22 cellular contexts compared by ENCODE assay signal in genomic region chr16:77949445-77949844, GRCh38.
DNase-seq lines count a peak whose midpoint lies in the region; ATAC-seq and TF ChIP-seq lines count a peak whose summit lies in the region.
"Had no signal": no experiment of that assay in that cellular context is flagged by ENCODE, and none has a peak within 500 bp of the region (broad histone marks: within the 10 kb centered on the region; RNA-seq: fewer than 3 reads in every experiment).

No MANE protein-coding gene starts in this region.

- H3K18ac ChIP-seq in trophoblast cell (ENCODE audit: low read length), result no peak overlapping the region

- no peak overlapping the region for H3K9ac ChIP-seq in trophoblast cell (ENCODE audit: low read length)
- H3K9ac ChIP-seq: BLaER1 treated with 17β-estradiol and CSF1 and Interleukin-3, amounts not matched to agents 10 nM and 100 nM had no signal

- no peak overlapping the region for H2AK5ac ChIP-seq in trophoblast cell (ENCODE audit: low read length)

- ATAC-seq in Right ventricle myocardium inferior, result peak; percentile 67
- ATAC-seq in right cardiac atrium, result no peak
- peak; percentile 40 for ATAC-seq in WTC11
- peak; percentile 60 to 69 for ATAC-seq in left cardiac atrium
- ATAC-seq in GM18873 (IDR thresholded peaks at IDR 0.05; ENCODE audit: low FRiP score, unreplicated experiment), result no peak
- ATAC-seq: PC-3 had no signal

- H3K4me3 ChIP-seq in right cardiac atrium (ENCODE audit: low read length) (no peak overlapping the region), trophoblast cell (ENCODE audit: low read depth, low read length) (no peak overlapping the region)
- H3K4me3 ChIP-seq: BLaER1 treated with 17β-estradiol and CSF1 and Interleukin-3, amounts not matched to agents 10 nM and 100 nM had no signal

- H3K27ac ChIP-seq in right cardiac atrium (ENCODE audit: low read length) (no peak overlapping the region), trophoblast cell (ENCODE audit: low read depth, low read length) (no peak overlapping the region)
- H3K27ac ChIP-seq: BLaER1 treated with 17β-estradiol and CSF1 and Interleukin-3, amounts not matched to agents 10 nM and 100 nM; HL-60 had no signal

- H3K4me1 ChIP-seq in right cardiac atrium (ENCODE audit: control insufficient read depth, insufficient read depth, low read length), result peaks cover 2% of the 10 kb centered on the region
- peaks cover 0 to 5% of the 10 kb centered on the region in 2 experiments for H3K4me1 ChIP-seq in trophoblast cell (ENCODE audit: control insufficient read depth in 1 of 2, insufficient read depth in 2 of 2, low read length in 2 of 2)

- H2AFZ ChIP-seq in trophoblast cell (ENCODE audit: insufficient read depth, low read length, poor library complexity), result no peak overlapping the region

- H4K8ac ChIP-seq in trophoblast cell (ENCODE audit: low read depth, low read length), result no peak overlapping the region

- H3K79me2 ChIP-seq in trophoblast cell (ENCODE audit: control insufficient read depth, insufficient read depth, low read length, poor library complexity), result no peaks in the 10 kb centered on the region

- no peak overlapping the region for H3K14ac ChIP-seq in trophoblast cell (ENCODE audit: low read length)

- no peak for TF ChIP-seq CTCF in WTC11 (IDR thresholded peaks at IDR 0.05)

- no peak overlapping the region for H3K4me2 ChIP-seq in trophoblast cell (ENCODE audit: low read length)
- H3K4me2 ChIP-seq: BLaER1 treated with 17β-estradiol and CSF1 and Interleukin-3, amounts not matched to agents 10 nM and 100 nM had no signal

- intact Hi-C loops in Right ventricle myocardium inferior (cut with DNase I) (no loop called here), right cardiac atrium (cut with DNase I) (no loop called here), left cardiac atrium (cut with DNase I) (no loop called here)

- WGBS in right cardiac atrium, result 55% methylated on average over 2 of the region's 2 CpGs
- WGBS in trophoblast cell (ENCODE audit: extremely low coverage, insufficient coverage, insufficient read length), result no CpG with 5 or more reads among the region's 2 CpGs

- H3K27ac Mint-ChIP-seq in WTC11, result peak overlapping the region; percentile 31; the same call in 1 of the 2 replicates
- H3K27ac Mint-ChIP-seq: CD4-positive, alpha-beta T cell had no signal

- POLR2A ChIA-PET in WTC11 (lab: Charles Lee), result no interaction called here

- H3K4ac ChIP-seq in trophoblast cell (ENCODE audit: low read depth, low read length), result no peak overlapping the region

- peak overlapping the region; percentile 19 for H2BK12ac ChIP-seq in trophoblast cell (ENCODE audit: low read length)

- no peaks in the 10 kb centered on the region for H3K9me3 ChIP-seq in right cardiac atrium (ENCODE audit: control insufficient read depth, low read length)
- H3K9me3 ChIP-seq in trophoblast cell (ENCODE audit: insufficient read depth, low read depth, low read length), result no peaks in the 10 kb centered on the region

- H3K27me3 ChIP-seq in right cardiac atrium (ENCODE audit: control insufficient read depth, insufficient read depth) (no peaks in the 10 kb centered on the region), trophoblast cell (ENCODE audit: insufficient read depth, low read length) (no peaks in the 10 kb centered on the region)

- no peak overlapping the region for H3K23ac ChIP-seq in trophoblast cell (ENCODE audit: low read length)

- DNase-seq in Right ventricle myocardium inferior (ENCODE audit: missing footprints) (no peak), right cardiac atrium (no peak), WTC11 (ENCODE audit: low spot score) (no peak), left cardiac atrium (no peak), trophoblast cell (no peak), RKO (ENCODE audit: low spot score) (no peak)
- DNase-seq: CD4-positive, alpha-beta T cell; GOT3; HCEC 1CT; NCI-H1092; NCI-H1417 treated with DMSO at 0.1 percent for 48 hours; NCI-H187 treated with DMSO at 0.1 percent for 48 hours; NCI-H2107; NCI-H446 treated with DMSO at 0.1 percent for 48 hours; NCI-H526; NCI-H82; NK-92 treated with Interleukin-12 subunit alpha and Interleukin-12 subunit beta, amount 100 ng/mL, for 24 hours; PC-3; SHP77 had no signal

- H3K9me3 Mint-ChIP-seq in WTC11, result peaks cover 3% of the 10 kb centered on the region; the same call in 1 of the 2 replicates
- H3K9me3 Mint-ChIP-seq: CD4-positive, alpha-beta T cell had no signal

- H2BK120ac ChIP-seq in trophoblast cell (ENCODE audit: insufficient read depth, low read length, poor library complexity), result no peak overlapping the region

- peaks cover 23% of the 10 kb centered on the region for H3K27me3 Mint-ChIP-seq in WTC11 (ENCODE audit: low read depth)

- no peak overlapping the region for H4K12ac ChIP-seq in trophoblast cell (ENCODE audit: low read depth, low read length)

- no peaks in the 10 kb centered on the region for H3K79me1 ChIP-seq in trophoblast cell (ENCODE audit: low read length)

- H3K36me3 ChIP-seq in trophoblast cell (ENCODE audit: control insufficient read depth in 1 of 2, insufficient read depth in 2 of 2, low read length in 2 of 2), result no peaks in the 10 kb centered on the region
- H3K36me3 ChIP-seq: BLaER1 treated with 17β-estradiol and CSF1 and Interleukin-3, amounts not matched to agents 10 nM and 100 nM had no signal

- no peak overlapping the region for H4K91ac ChIP-seq in trophoblast cell (ENCODE audit: low read depth, low read length)

- H3K4me1 Mint-ChIP-seq in WTC11, result peaks cover 31% of the 10 kb centered on the region

- no peaks in the 10 kb centered on the region for H3K36me3 Mint-ChIP-seq in WTC11

- H3K4me3 Mint-ChIP-seq in WTC11, result no peak overlapping the region
- H3K4me3 Mint-ChIP-seq: CD4-positive, alpha-beta T cell had no signal

- CTCF ChIA-PET in WTC11 (lab: Charles Lee), result interaction anchor here (0.6 to 3.9 kb wide), 4 partner anchors 17 to 164 kb away, joined by 3 to 47 read pairs (median 4); no protein-coding TSS in a partner anchor

- H2BK5ac ChIP-seq in trophoblast cell (ENCODE audit: low read depth, low read length, poor library complexity), result no peak overlapping the region

TF ChIP-seq in WTC11, 78 proteins besides CTCF, POLR2A, EP300 and RAD21:
- TF ChIP-seq MAX (CRISPR knock-in tag; IDR thresholded peaks at IDR 0.05), result 0 out of 2 replicates have a peak, but pooled peaks have one; percentile 39
- TF ChIP-seq CDX4 (CRISPR knock-in tag; IDR thresholded peaks at IDR 0.05; ENCODE audit: borderline replicate concordance), result no peak
- no peak for TF ChIP-seq ZNF423 (CRISPR knock-in tag; IDR thresholded peaks at IDR 0.05)
- TF ChIP-seq ATF2 (CRISPR knock-in tag; IDR thresholded peaks at IDR 0.05; ENCODE audit: borderline replicate concordance, low read depth), result no peak

Comparison
In these comparisons a context has a peak if more than half of its experiments do, and no peak if none do; other contexts are left out.
1. ATAC-seq: peak in Right ventricle myocardium inferior (single experiment), WTC11 (single experiment) and left cardiac atrium (2 of 2); none in right cardiac atrium (0 of 2) and GM18873 (single experiment).